ENCODE assay signal across 1 cellular context in genomic region chr13:106533940-106534843, GRCh38.
TF ChIP-seq lines count a peak whose summit lies in the region.

No MANE protein-coding gene starts in this region.

TF ChIP-seq in H1, 55 proteins besides CTCF, POLR2A, EP300 and RAD21:
- no peak for TF ChIP-seq ATF2 (IDR thresholded peaks at IDR 0.05; ENCODE audit: low read length)
- peak; percentile 62 for TF ChIP-seq E2F6 (IDR thresholded peaks at IDR 0.05)
- TF ChIP-seq KDM4A (IDR thresholded peaks at IDR 0.05; ENCODE audit: low read depth, low read length, severe bottlenecking): peak; percentile 60
- TF ChIP-seq ZNF274 (IDR thresholded peaks at IDR 0.05; ENCODE audit: borderline replicate concordance, extremely low read depth, low read length): no peak
- 0 out of 2 replicates have a peak, but pooled peaks have one; percentile 8 for TF ChIP-seq RBBP5 (IDR thresholded peaks at IDR 0.05; ENCODE audit: borderline replicate concordance, low read depth, low read length)
- no peak for TF ChIP-seq KDM1A (IDR thresholded peaks at IDR 0.05; ENCODE audit: borderline replicate concordance, low read length)
- TF ChIP-seq HDAC6 (IDR thresholded peaks at IDR 0.05; ENCODE audit: low read depth, low read length): no peak
- TF ChIP-seq SAP30 (IDR thresholded peaks at IDR 0.05; ENCODE audit: insufficient read depth, insufficient replicate concordance, low read length): no peak
- peak; percentile 71 for TF ChIP-seq EZH2 (IDR thresholded peaks at IDR 0.05; ENCODE audit: low read depth, low read length, severe bottlenecking)
- peak; percentile 72 for TF ChIP-seq ASH2L (IDR thresholded peaks at IDR 0.05; ENCODE audit: low read length)
- TF ChIP-seq TEAD4 (IDR thresholded peaks at IDR 0.05; ENCODE audit: low read depth, low read length): no peak
- peak; percentile 36; the same call in 1 of the 2 replicates for TF ChIP-seq MAX (IDR thresholded peaks at IDR 0.05)
- peak; percentile 7; the same call in 1 of the 2 replicates for TF ChIP-seq PHF8 (conservative IDR thresholded peaks at IDR 0.05; ENCODE audit: low read depth, low read length)
- TF ChIP-seq RNF2 (IDR thresholded peaks at IDR 0.05; ENCODE audit: borderline replicate concordance, low read depth, low read length, missing control alignments, poor library complexity, severe bottlenecking): peak; percentile 59
TF ChIP-seq in H1: peak in this region for 8.
